In the genomic region with DNA sequence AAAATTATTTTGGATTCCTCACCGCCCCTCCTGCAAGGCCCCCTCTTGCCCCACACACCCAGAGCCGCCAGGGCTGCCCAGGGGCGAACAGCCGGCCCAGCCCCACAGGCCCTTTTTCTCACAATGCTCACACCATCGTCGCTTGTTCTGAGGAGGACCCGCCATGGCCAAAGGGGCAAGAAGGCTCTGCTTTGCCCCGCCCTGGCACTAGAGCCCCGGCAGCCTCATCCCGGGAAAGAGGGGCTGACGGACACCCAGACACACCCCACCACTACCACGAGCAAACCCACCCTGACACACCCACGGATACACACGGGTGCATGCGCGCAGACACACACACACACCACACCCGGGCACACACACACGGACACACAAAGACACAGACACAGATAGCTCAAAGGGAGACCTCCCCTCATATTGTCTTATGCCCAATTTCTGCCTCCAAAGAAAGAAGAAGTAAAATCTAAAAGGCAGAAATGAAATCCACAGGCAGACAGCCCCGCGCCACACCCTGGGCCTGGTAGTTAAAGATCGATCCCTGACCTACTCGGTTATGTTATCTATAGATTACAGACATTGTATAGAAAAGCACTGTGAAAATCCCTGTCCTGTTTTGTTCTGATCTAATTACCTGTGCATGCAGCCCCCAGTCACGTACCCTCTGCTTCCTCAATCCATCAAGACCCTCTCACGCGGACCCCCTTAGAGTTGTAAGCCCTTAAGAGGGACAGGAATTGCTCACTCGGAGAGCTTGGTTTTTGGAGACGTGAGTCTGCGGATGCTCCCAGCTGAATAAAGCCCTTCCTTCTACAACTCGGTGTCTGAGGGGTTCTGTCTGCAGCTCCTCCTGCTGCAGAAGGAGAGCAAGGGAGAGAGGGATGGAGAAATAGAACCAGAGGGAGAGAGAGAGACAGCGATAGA, we compare ENCODE assay signal across 8 cellular contexts.
DNase-seq lines count a peak whose midpoint lies in the region; ATAC-seq and TF ChIP-seq lines count a peak whose summit lies in the region.
"Not testable (repeated sequence)": the region's sequence is repeated elsewhere in the genome, so short reads cannot be mapped to it uniquely, and the experiment has no call there.

No MANE protein-coding gene starts in this region.

- not testable (repeated sequence) for H3K9me3 Mint-ChIP-seq in CD4-positive, alpha-beta T cell; activated T-helper 1 cell treated with anti-CD3 and anti-CD28 coated beads, Interleukin-12 subunit alpha, Interleukin-12 subunit beta, Interleukin-2, Interleukin-4 antibody, amounts not matched to agents 30 ng/mL and 10 ng/mL and 1 ng/mL, durations not matched to agents 14 hours and 24 hours and 36 hours; natural killer cell treated with Interleukin-12 subunit alpha and Interleukin-12 subunit beta and Interleukin-15 and Interleukin-18, amount 100 ng/mL, for 72 hours

- not testable (repeated sequence) for H3K27ac ChIP-seq in CD4-positive, alpha-beta T cell (ENCODE audit: low read depth, low read length); iPS-18a (ENCODE audit: low read length)

- H3K36me3 ChIP-seq in NT2/D1 (ENCODE audit: insufficient read depth, insufficient read length, low read length); iPS-18a (ENCODE audit: control insufficient read depth, low read depth, low read length): not testable (repeated sequence)

- H3K4me3 Mint-ChIP-seq in CD4-positive, alpha-beta T cell = peak overlapping the region; percentile 68
- peak overlapping the region; percentile 75 for H3K4me3 Mint-ChIP-seq in activated T-helper 1 cell treated with anti-CD3 and anti-CD28 coated beads, Interleukin-12 subunit alpha, Interleukin-12 subunit beta, Interleukin-2, Interleukin-4 antibody, amounts not matched to agents 30 ng/mL and 10 ng/mL and 1 ng/mL, durations not matched to agents 14 hours and 24 hours and 36 hours
- H3K4me3 Mint-ChIP-seq in natural killer cell treated with Interleukin-12 subunit alpha and Interleukin-12 subunit beta and Interleukin-15 and Interleukin-18, amount 100 ng/mL, for 72 hours = peak overlapping the region; percentile 74

- not testable (repeated sequence) for H3K36me3 Mint-ChIP-seq in CD4-positive, alpha-beta T cell (ENCODE audit: low read depth)
- peaks cover 12% of the 10 kb centered on the region for H3K36me3 Mint-ChIP-seq in activated T-helper 1 cell treated with anti-CD3 and anti-CD28 coated beads, Interleukin-12 subunit alpha, Interleukin-12 subunit beta, Interleukin-2, Interleukin-4 antibody, amounts not matched to agents 30 ng/mL and 10 ng/mL and 1 ng/mL, durations not matched to agents 14 hours and 24 hours and 36 hours (ENCODE audit: low read depth)
- peaks cover 28% of the 10 kb centered on the region for H3K36me3 Mint-ChIP-seq in natural killer cell treated with Interleukin-12 subunit alpha and Interleukin-12 subunit beta and Interleukin-15 and Interleukin-18, amount 100 ng/mL, for 72 hours

- H3K27me3 ChIP-seq in CD4-positive, alpha-beta T cell (ENCODE audit: control insufficient read depth, insufficient read depth, low read length) = peaks cover 59% of the 10 kb centered on the region
- H3K27me3 ChIP-seq in NT2/D1 (ENCODE audit: insufficient read depth, insufficient read length) (peaks cover 47% of the 10 kb centered on the region), iPS-18a (ENCODE audit: control insufficient read depth, insufficient read depth, low read length) (peaks cover 73% of the 10 kb centered on the region)

- H3K4me1 ChIP-seq in NT2/D1 (ENCODE audit: insufficient read depth, insufficient read length); iPS-18a (ENCODE audit: control insufficient read depth, low read depth, low read length): not testable (repeated sequence)

- H3K27ac Mint-ChIP-seq in CD4-positive, alpha-beta T cell = not testable (repeated sequence)
- H3K27ac Mint-ChIP-seq in activated T-helper 1 cell treated with anti-CD3 and anti-CD28 coated beads, Interleukin-12 subunit alpha, Interleukin-12 subunit beta, Interleukin-2, Interleukin-4 antibody, amounts not matched to agents 30 ng/mL and 10 ng/mL and 1 ng/mL, durations not matched to agents 14 hours and 24 hours and 36 hours = peak overlapping the region; percentile 60
- H3K27ac Mint-ChIP-seq in natural killer cell treated with Interleukin-12 subunit alpha and Interleukin-12 subunit beta and Interleukin-15 and Interleukin-18, amount 100 ng/mL, for 72 hours = peak overlapping the region; percentile 1 to 43

- peaks cover 40% of the 10 kb centered on the region for H3K4me1 Mint-ChIP-seq in CD4-positive, alpha-beta T cell (ENCODE audit: low read depth)
- peaks cover 31% of the 10 kb centered on the region for H3K4me1 Mint-ChIP-seq in activated T-helper 1 cell treated with anti-CD3 and anti-CD28 coated beads, Interleukin-12 subunit alpha, Interleukin-12 subunit beta, Interleukin-2, Interleukin-4 antibody, amounts not matched to agents 30 ng/mL and 10 ng/mL and 1 ng/mL, durations not matched to agents 14 hours and 24 hours and 36 hours (ENCODE audit: low read depth)
- peaks cover 28% of the 10 kb centered on the region in 2 donors for H3K4me1 Mint-ChIP-seq in natural killer cell treated with Interleukin-12 subunit alpha and Interleukin-12 subunit beta and Interleukin-15 and Interleukin-18, amount 100 ng/mL, for 72 hours (ENCODE audit: low read depth in 2 of 2)

- peaks cover 61% of the 10 kb centered on the region for H3K27me3 Mint-ChIP-seq in CD4-positive, alpha-beta T cell
- H3K27me3 Mint-ChIP-seq in activated T-helper 1 cell treated with anti-CD3 and anti-CD28 coated beads, Interleukin-12 subunit alpha, Interleukin-12 subunit beta, Interleukin-2, Interleukin-4 antibody, amounts not matched to agents 30 ng/mL and 10 ng/mL and 1 ng/mL, durations not matched to agents 14 hours and 24 hours and 36 hours (ENCODE audit: insufficient read depth) = peaks cover 44% of the 10 kb centered on the region
- H3K27me3 Mint-ChIP-seq in natural killer cell treated with Interleukin-12 subunit alpha and Interleukin-12 subunit beta and Interleukin-15 and Interleukin-18, amount 100 ng/mL, for 72 hours = peaks cover 36 to 52% of the 10 kb centered on the region in 2 donors

- TF ChIP-seq CTCF in CD4-positive, alpha-beta T cell (IDR thresholded peaks at IDR 0.05) = not testable (repeated sequence)

- H3K4me3 ChIP-seq in NT2/D1 (ENCODE audit: insufficient read length, low read depth) (peak overlapping the region; percentile 90), iPS-18a (ENCODE audit: low read length) (peak overlapping the region; percentile 67)

- CTCF ChIA-PET in CD4-positive, alpha-beta T cell (lab: Charles Lee) = not testable (repeated sequence)

- POLR2A ChIA-PET in CD4-positive, alpha-beta T cell (lab: Charles Lee) = not testable (repeated sequence)

- not testable (repeated sequence) for ATAC-seq in CD4-positive, alpha-beta T cell (ENCODE audit: poor library complexity); natural killer cell treated with Interleukin-12 subunit alpha and Interleukin-12 subunit beta and Interleukin-15 and Interleukin-18, amount 100 ng/mL, for 72 hours; stimulated activated naive CD8-positive, alpha-beta T cell treated with anti-CD3 and anti-CD28 coated beads, Interleukin-15, Interleukin-2, amounts not matched to agents 100 U/mL and 50 U/mL, for 24 hours
- ATAC-seq in GM21576 (IDR thresholded peaks at IDR 0.05; ENCODE audit: unreplicated experiment) = peak; percentile 17

- DNase-seq in CD4-positive, alpha-beta T cell = peak in 1 of 10 experiments; percentile 19
- DNase-seq in NT2/D1 (ENCODE audit: low read depth, low spot score) = not testable (repeated sequence)
- DNase-seq in activated T-helper 1 cell treated with anti-CD3 and anti-CD28 coated beads, Interleukin-12 subunit alpha, Interleukin-12 subunit beta, Interleukin-2, Interleukin-4 antibody, amounts not matched to agents 30 ng/mL and 10 ng/mL and 1 ng/mL, durations not matched to agents 14 hours and 24 hours and 36 hours (ENCODE audit: low spot score) = peak; percentile 30
- peak; percentile 58 for DNase-seq in dermis blood vessel endothelial cell
- peak; percentile 62 for DNase-seq in natural killer cell treated with Interleukin-12 subunit alpha and Interleukin-12 subunit beta and Interleukin-15 and Interleukin-18, amount 100 ng/mL, for 72 hours (ENCODE audit: low spot score)
- DNase-seq in stimulated activated naive CD8-positive, alpha-beta T cell treated with anti-CD3 and anti-CD28 coated beads, Interleukin-15, Interleukin-2, amounts not matched to agents 100 U/mL and 50 U/mL, for 24 hours = peak; percentile 30

- not testable (repeated sequence) for H3K9me3 ChIP-seq in CD4-positive, alpha-beta T cell (ENCODE audit: control insufficient read depth, low read length); NT2/D1 (ENCODE audit: insufficient read depth, low read length); iPS-18a (ENCODE audit: control insufficient read depth, low read depth, low read length)

- peak overlapping the region; percentile 47 for H3K9ac ChIP-seq in NT2/D1 (ENCODE audit: insufficient read length, low read depth)
- not testable (repeated sequence) for H3K9ac ChIP-seq in iPS-18a (ENCODE audit: low read length)

- intact Hi-C loops in CD4-positive, alpha-beta T cell (cut with DNase I, micrococcal nuclease); activated T-helper 1 cell treated with anti-CD3 and anti-CD28 coated beads, Interleukin-12 subunit alpha, Interleukin-12 subunit beta, Interleukin-2, Interleukin-4 antibody, amounts not matched to agents 30 ng/mL and 10 ng/mL and 1 ng/mL, durations not matched to agents 14 hours and 24 hours and 36 hours (cut with micrococcal nuclease): not testable (repeated sequence)
